35 cellular contexts compared by ENCODE assay signal in the genomic region with DNA sequence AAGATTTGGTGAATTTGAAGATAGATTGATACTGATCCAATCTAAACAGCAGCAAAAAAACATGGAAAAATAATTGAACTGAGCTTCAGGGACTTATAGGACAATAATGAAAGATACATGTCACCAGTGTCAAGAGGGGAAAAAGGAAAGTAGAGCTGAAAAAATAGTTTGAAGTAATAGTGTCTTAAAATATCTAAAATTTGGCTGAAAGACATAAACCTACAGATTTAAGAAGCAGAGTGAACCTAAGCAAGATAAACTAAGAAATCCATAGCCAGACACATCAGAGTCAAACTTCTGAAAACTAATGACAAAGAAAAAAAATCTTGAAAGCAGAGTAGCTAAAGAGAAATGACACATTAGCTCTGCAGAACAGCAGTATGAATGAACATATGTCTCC.
"Had no signal": no experiment of that assay in that cellular context is flagged by ENCODE, and none has a peak within 500 bp of the region (broad histone marks: within the 10 kb centered on the region; RNA-seq: fewer than 3 reads in every experiment).

No MANE protein-coding gene starts in this region.

- H3K27ac ChIP-seq: KMS-11 had no signal

- DNase-seq: Karpas-422, Kasumi-1, MG63, MM.1S, MV-4-11, NCI-H1048, NCI-H1092, NCI-H1092 treated with DMSO at 0.1 percent for 48 hours, NCI-H1105, NCI-H1105 treated with DMSO at 0.1 percent for 48 hours, NCI-H1417, NCI-H1417 treated with DMSO at 0.1 percent for 48 hours, NCI-H1436, NCI-H1436 treated with DMSO at 0.1 percent for 48 hours, NCI-H146, NCI-H1694, NCI-H1694 treated with DMSO at 0.1 percent for 48 hours, NCI-H187, NCI-H187 treated with DMSO at 0.1 percent for 48 hours, NCI-H1930, NCI-H2029, NCI-H2029 treated with DMSO at 0.1 percent for 48 hours, NCI-H2081, NCI-H2081 treated with DMSO at 0.1 percent for 48 hours, NCI-H2107, NCI-H2171, NCI-H2171 treated with DMSO at 0.1 percent for 48 hours, NCI-H2227 treated with DMSO at 0.1 percent for 48 hours, NCI-H226, NCI-H345, NCI-H446, NCI-H446 treated with DMSO at 0.1 percent for 48 hours, NCI-H510A, NCI-H510A treated with DMSO at 0.1 percent for 48 hours had no signal

- H3K27me3 ChIP-seq: MG63 had no signal

- H3K9ac ChIP-seq: KMS-11 had no signal

- H3K4me3 ChIP-seq: MG63 had no signal
